Comparison of ENCODE assay signal across 10 cellular contexts in the genomic region with DNA sequence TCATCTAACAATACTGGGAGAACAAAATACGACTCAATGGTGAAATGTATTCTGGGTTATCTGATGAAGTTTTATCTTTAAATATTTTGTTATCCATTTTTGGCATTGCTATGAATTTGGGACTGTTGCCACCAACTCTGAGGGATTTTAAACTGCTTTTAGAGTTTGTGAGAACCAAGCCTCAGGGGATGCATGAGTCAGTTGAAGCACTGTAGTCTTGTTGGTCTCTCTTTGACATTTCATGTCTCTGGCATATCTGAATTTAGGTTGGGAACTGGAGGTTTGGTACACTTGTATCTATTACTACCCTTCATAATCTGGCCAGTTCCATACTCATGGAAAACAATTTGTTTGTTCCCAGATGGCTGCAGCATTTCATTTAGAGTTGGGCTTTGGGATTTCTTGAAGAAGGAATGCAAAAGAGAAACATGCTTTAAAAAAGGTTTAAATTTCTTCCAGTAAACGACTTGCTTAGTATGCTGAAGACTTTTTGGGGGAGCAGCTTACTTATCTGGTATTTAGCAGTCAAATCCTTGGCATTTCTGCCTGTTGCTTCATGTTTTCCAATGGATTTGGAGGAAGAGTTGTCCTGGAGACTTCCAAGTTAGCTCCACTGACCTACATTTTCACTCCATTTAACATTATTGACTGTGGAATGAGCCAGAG.
"Had no signal": no experiment of that assay in that cellular context is flagged by ENCODE, and none has a peak within 500 bp of the region (broad histone marks: within the 10 kb centered on the region; RNA-seq: fewer than 3 reads in every experiment).

No MANE protein-coding gene starts in this region.

- ATAC-seq: activated CD4-positive, CD25-positive, alpha-beta regulatory T cell treated with anti-CD3 and anti-CD28 coated beads, Interleukin-2, amount 50 U/mL, for 24 hours; sciatic nerve; stimulated activated naive B cell treated with anti-CD40 and anti-IgM and Interleukin-4, amounts not matched to agents 10 μg/mL and 1 μg/mL and 100 μg/mL, for 72 hours had no signal

- H3K4me3 ChIP-seq: SK-N-MC had no signal

- DNase-seq: activated naive CD4-positive, alpha-beta T cell; hypothalamus; kidney; stimulated activated CD4-positive, alpha-beta T cell treated with anti-CD3 and anti-CD28 coated beads, Interleukin-12 subunit alpha, Interleukin-12 subunit beta, amount 100 ng/mL, for 4 hours; stimulated activated CD4-positive, alpha-beta T cell treated with anti-CD3 and anti-CD28 coated beads, Interleukin-2, amount 100 ng/mL, for 24 hours; stimulated activated naive B cell treated with anti-CD40 and anti-IgM and Interleukin-4, amounts not matched to agents 10 μg/mL and 1 μg/mL and 100 μg/mL, for 72 hours; T-helper 9 cell had no signal

- H3K27ac ChIP-seq: SK-N-MC had no signal
